In genomic region chr6:107957909-107958688, GRCh38 we compare ENCODE assay signal across 8 cellular contexts. TPM values are rescaled to one million over a fixed set of nuclear protein-coding genes. Genes with fewer than 3 reads are reported as not detected.
DNase-seq lines count a peak whose midpoint lies in the region; ATAC-seq, FAIRE-seq and TF ChIP-seq lines count a peak whose summit lies in the region.

A gene with protein sequence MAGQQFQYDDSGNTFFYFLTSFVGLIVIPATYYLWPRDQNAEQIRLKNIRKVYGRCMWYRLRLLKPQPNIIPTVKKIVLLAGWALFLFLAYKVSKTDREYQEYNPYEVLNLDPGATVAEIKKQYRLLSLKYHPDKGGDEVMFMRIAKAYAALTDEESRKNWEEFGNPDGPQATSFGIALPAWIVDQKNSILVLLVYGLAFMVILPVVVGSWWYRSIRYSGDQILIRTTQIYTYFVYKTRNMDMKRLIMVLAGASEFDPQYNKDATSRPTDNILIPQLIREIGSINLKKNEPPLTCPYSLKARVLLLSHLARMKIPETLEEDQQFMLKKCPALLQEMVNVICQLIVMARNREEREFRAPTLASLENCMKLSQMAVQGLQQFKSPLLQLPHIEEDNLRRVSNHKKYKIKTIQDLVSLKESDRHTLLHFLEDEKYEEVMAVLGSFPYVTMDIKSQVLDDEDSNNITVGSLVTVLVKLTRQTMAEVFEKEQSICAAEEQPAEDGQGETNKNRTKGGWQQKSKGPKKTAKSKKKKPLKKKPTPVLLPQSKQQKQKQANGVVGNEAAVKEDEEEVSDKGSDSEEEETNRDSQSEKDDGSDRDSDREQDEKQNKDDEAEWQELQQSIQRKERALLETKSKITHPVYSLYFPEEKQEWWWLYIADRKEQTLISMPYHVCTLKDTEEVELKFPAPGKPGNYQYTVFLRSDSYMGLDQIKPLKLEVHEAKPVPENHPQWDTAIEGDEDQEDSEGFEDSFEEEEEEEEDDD (minus strand): TSS chr6:107958208. CDS start chr6:107958009, 199 bp downstream.

- 1 to 2% (median 1%) methylated on average over 41 to 69 of the region's 69 CpGs for WGBS in small intestine, 3 donors

- no peak for FAIRE-seq in small intestine (lab: Jason Lieb, UNC)

- peaks cover 0 to 11% of the 10 kb centered on the region in 2 donors for H3K4me1 ChIP-seq in breast epithelium
- H3K4me1 ChIP-seq in small intestine (ENCODE audit: control insufficient read depth in 2 of 2, insufficient read depth in 1 of 2, low read depth in 1 of 2, low read length in 1 of 2): peaks cover 0 to 9% of the 10 kb centered on the region in 2 donors

- H3K27ac ChIP-seq in AG04450 (ENCODE audit: low read depth, low read length) (peak within 1 kb of the TSS; percentile 94), WERI-Rb-1 (peak within 1 kb of the TSS; percentile 95), breast epithelium (peak within 1 kb of the TSS; percentile 90 to 92), small intestine (ENCODE audit: low read depth in 1 of 2, low read length in 1 of 2) (peak within 1 kb of the TSS; percentile 95 to 99)

- DNase-seq in AG04450 (ENCODE audit: low read depth, low spot score) (peak; percentile 91), NCI-H2227 (lab: John Stamatoyannopoulos, UW; ENCODE audit: unreplicated experiment) (peak; percentile 95), WERI-Rb-1 (peak; percentile 98), breast epithelium (ENCODE audit: low spot score in 2 of 2) (peak; percentile 94 to 97), iPS-NIHi11 (ENCODE audit: low spot score) (peak; percentile 96), small intestine (peak; percentile 97)

- H3K27me3 ChIP-seq in AG04450 (ENCODE audit: control insufficient read depth, insufficient read depth, low read length) (no peaks in the 10 kb centered on the region), WERI-Rb-1 (ENCODE audit: insufficient read depth, low read depth, severe bottlenecking) (no peaks in the 10 kb centered on the region), breast epithelium (no peaks in the 10 kb centered on the region), small intestine (ENCODE audit: control insufficient read depth in 2 of 2, insufficient read depth in 2 of 2, low read length in 2 of 2) (no peaks in the 10 kb centered on the region)

- H3K36me3 ChIP-seq in WERI-Rb-1 (peaks cover 18% of the 10 kb centered on the region), breast epithelium (no peaks in the 10 kb centered on the region), small intestine (ENCODE audit: control insufficient read depth in 2 of 2, insufficient read depth in 2 of 2, low read length in 2 of 2) (no peaks in the 10 kb centered on the region)

- CTCF ChIA-PET in AG04450 (lab: Charles Lee): interaction anchor here (0.7 to 1.4 kb wide), 3 partner anchors 23 to 164 kb away, joined by 4 to 9 read pairs (median 5); no protein-coding TSS in a partner anchor

- POLR2A ChIA-PET in AG04450 (lab: Yijun Ruan, JAX): interaction anchor here (0.6 to 1.7 kb wide), 4 partner anchors 10 to 456 kb away, joined by 3 to 5 read pairs (median 3); no protein-coding TSS in a partner anchor

- no peak for TF ChIP-seq CTCF in AG04450 (IDR thresholded peaks at IDR 0.05; ENCODE audit: low read depth, low read length)
- TF ChIP-seq CTCF in WERI-Rb-1 (IDR thresholded peaks at IDR 0.05; ENCODE audit: low read depth, low read length): no peak
- TF ChIP-seq CTCF in breast epithelium (IDR thresholded peaks at IDR 0.05): no peak

- intact Hi-C loops in breast epithelium (cut with DNase I; ENCODE audit: low total_unique reads): no loop called here

- no peaks in the 10 kb centered on the region for H3K9me3 ChIP-seq in AG04450 (ENCODE audit: control insufficient read depth, insufficient read depth, low read length)
- H3K9me3 ChIP-seq in WERI-Rb-1 (ENCODE audit: severe bottlenecking): no peaks in the 10 kb centered on the region
- H3K9me3 ChIP-seq in breast epithelium: no peaks in the 10 kb centered on the region
- H3K9me3 ChIP-seq in small intestine (ENCODE audit: control insufficient read depth, low read depth): no peaks in the 10 kb centered on the region

- peak within 1 kb of the TSS; percentile 97 for H3K4me3 ChIP-seq in AG04450 (ENCODE audit: low read depth, low read length)
- peak within 1 kb of the TSS; percentile 96 for H3K4me3 ChIP-seq in WERI-Rb-1 (ENCODE audit: low read depth, low read length)
- peak within 1 kb of the TSS; percentile 76 to 91 (median 87) for H3K4me3 ChIP-seq in breast epithelium
- H3K4me3 ChIP-seq in small intestine (ENCODE audit: low read depth in 1 of 2, low read length in 2 of 2): peak within 1 kb of the TSS; percentile 96 to 97

- peak; percentile 93 for ATAC-seq in GM18907 (IDR thresholded peaks at IDR 0.05; ENCODE audit: unreplicated experiment)
- ATAC-seq in HG03139 (IDR thresholded peaks at IDR 0.05; ENCODE audit: unreplicated experiment): peak; percentile 87

- peak; percentile 76 for TF ChIP-seq POLR2A in breast epithelium (IDR thresholded peaks at IDR 0.05)

RNA-seq across cellular contexts. Expression of the gene that starts here (rescaled TPM):
- polyA plus RNA-seq in AG04450 (2011; rRNA removed) (58.6 and 90.9 TPM in 2 replicates), small intestine (10 to 100 TPM; 10.1 to 29.4 (median 11.1) TPM)
- polyA minus RNA-seq in AG04450 (2011; rRNA and poly(A)+ RNA removed): 16.5 and 36.1 TPM in 2 replicates
- 10 to 100 TPM; 48.8 to 60.0 (median 58.7) TPM for total RNA-seq in breast epithelium

Comparison
In these comparisons a context has a peak if more than half of its experiments do, and no peak if none do; other contexts are left out.
1. Peak in every context shown above with its lines: DNase-seq, ATAC-seq, H3K4me3 ChIP-seq and H3K27ac ChIP-seq.